In genomic region chr17:59221159-59221847, GRCh38 we compare ENCODE assay signal across 8 cellular contexts. TPM values are rescaled to one million over a fixed set of nuclear protein-coding genes. Genes with fewer than 3 reads are reported as not detected.
DNase-seq lines count a peak whose midpoint lies in the region; ATAC-seq and TF ChIP-seq lines count a peak whose summit lies in the region.

No MANE protein-coding gene starts in this region.

- H3K4me1 ChIP-seq in liver (ENCODE audit: control insufficient read depth in 4 of 4, insufficient read depth in 4 of 4, low read length in 3 of 4) (peaks cover 2 to 14% (median 11%) of the 10 kb centered on the region in 4 donors), suprapubic skin (peaks cover 10% of the 10 kb centered on the region)

- DNase-seq in Ammon's horn (ENCODE audit: low spot score) (peak; percentile 67), astrocyte of the spinal cord (ENCODE audit: low read depth, low spot score) (no peak), suprapubic skin (ENCODE audit: low spot score in 2 of 2) (no peak), iPS-NIHi11 (ENCODE audit: low spot score) (no peak)

- H3K4me3 ChIP-seq in astrocyte of the spinal cord (ENCODE audit: low read depth, low read length), result peak overlapping the region; percentile 63
- H3K4me3 ChIP-seq in liver (ENCODE audit: low read depth in 1 of 3, low read length in 3 of 3), result peak overlapping the region; percentile 50 to 95 (median 79)
- peak overlapping the region; percentile 88 for H3K4me3 ChIP-seq in suprapubic skin

- TF ChIP-seq POLR2A in suprapubic skin (IDR thresholded peaks at IDR 0.05) (no peak), GM18505 (IDR thresholded peaks at IDR 0.05; ENCODE audit: borderline replicate concordance, extremely low read depth, insufficient read depth, insufficient read length) (no peak)

- 10% methylated on average over 17 of the region's 17 CpGs for WGBS in liver
- 9% methylated on average over 17 of the region's 17 CpGs for WGBS in suprapubic skin

- ATAC-seq in HG03354 (IDR thresholded peaks at IDR 0.05; ENCODE audit: poor library complexity, severe bottlenecking, unreplicated experiment) (peak; percentile 3), GM18873 (IDR thresholded peaks at IDR 0.05; ENCODE audit: low FRiP score, unreplicated experiment) (no peak), GM18505 (IDR thresholded peaks at IDR 0.05; ENCODE audit: unreplicated experiment) (no peak)

- no peak overlapping the region for H3K27ac ChIP-seq in liver (ENCODE audit: low read depth in 1 of 2, low read length in 2 of 2)
- H3K27ac ChIP-seq in suprapubic skin, result no peak overlapping the region

- no peaks in the 10 kb centered on the region for H3K36me3 ChIP-seq in liver (ENCODE audit: control insufficient read depth in 4 of 4, insufficient read depth in 3 of 4, low read depth in 1 of 4, low read length in 3 of 4)
- no peaks in the 10 kb centered on the region for H3K36me3 ChIP-seq in suprapubic skin

- H3K9me3 ChIP-seq in liver (ENCODE audit: control insufficient read depth in 4 of 4, low read length in 3 of 4), result no peaks in the 10 kb centered on the region
- H3K9me3 ChIP-seq in suprapubic skin, result no peaks in the 10 kb centered on the region

- H3K9ac ChIP-seq in liver (ENCODE audit: low read depth in 1 of 2, low read length in 2 of 2), result peak overlapping the region; percentile 74 to 84

- in situ Hi-C loops in astrocyte of the spinal cord (cut with HindIII; ENCODE audit: low sequenced_read_pairs), result no loop called here

- H3K27me3 ChIP-seq in liver (ENCODE audit: control insufficient read depth in 4 of 4, insufficient read depth in 4 of 4, low read length in 3 of 4) (no peaks in the 10 kb centered on the region), suprapubic skin (no peaks in the 10 kb centered on the region)

- TF ChIP-seq CTCF in astrocyte of the spinal cord (IDR thresholded peaks at IDR 0.05; ENCODE audit: low read depth, low read length) (peak; percentile 6), liver (IDR thresholded peaks at IDR 0.05; ENCODE audit: low read depth, low read length, missing input control) (no peak), suprapubic skin (IDR thresholded peaks at IDR 0.05) (no peak)

- TF ChIP-seq RAD21 in liver (IDR thresholded peaks at IDR 0.05), result no peak

- no peak for TF ChIP-seq EP300 in suprapubic skin (IDR thresholded peaks at IDR 0.05)

TF ChIP-seq in liver, 16 proteins besides CTCF, POLR2A, EP300 and RAD21:
- no peak for TF ChIP-seq HNF4G (IDR thresholded peaks at IDR 0.05)
- no peak for TF ChIP-seq FOXA1 (IDR thresholded peaks at IDR 0.05)
- no peak for TF ChIP-seq ZBTB33 (IDR thresholded peaks at IDR 0.05)
- no peak for TF ChIP-seq YY1 (IDR thresholded peaks at IDR 0.05)
- no peak for TF ChIP-seq ATF3 (IDR thresholded peaks at IDR 0.05)
- TF ChIP-seq SP1 (IDR thresholded peaks at IDR 0.05), result no peak
- no peak for TF ChIP-seq JUND (IDR thresholded peaks at IDR 0.05)
- TF ChIP-seq MAX (IDR thresholded peaks at IDR 0.05), result no peak
- TF ChIP-seq NR2F2 (IDR thresholded peaks at IDR 0.05), result no peak
- no peak for TF ChIP-seq RXRA (IDR thresholded peaks at IDR 0.05)
- no peak for TF ChIP-seq FOXA2 (IDR thresholded peaks at IDR 0.05)
- TF ChIP-seq EGR1 (IDR thresholded peaks at IDR 0.05; ENCODE audit: low read depth in 2 of 2), result no peak
- TF ChIP-seq TAF1 (conservative IDR thresholded peaks at IDR 0.05), result no peak

RNA-seq across cellular contexts. Expression of gene GDPD1, which starts 1.0 kb away (rescaled TPM):
- total RNA-seq in liver, result 1 to 10 TPM in 1 of 2 donors, under 1 TPM in 1; 0.92 to 1.4 TPM
- under 1 TPM; 0.45 to 0.64 TPM for polyA plus RNA-seq in liver
- 1 to 10 TPM; 1.8 to 8.5 (median 4.7) TPM for total RNA-seq in suprapubic skin

RNA-seq across cellular contexts. Expression of gene SMG8, which starts 11.5 kb away (rescaled TPM):
- total RNA-seq in liver, result 1 to 10 TPM; 8.3 to 9.0 TPM
- 1 to 10 TPM; 1.9 to 4.3 TPM for polyA plus RNA-seq in liver
- 10 to 100 TPM; 10.5 to 15.4 (median 12.7) TPM for total RNA-seq in suprapubic skin
